31 cellular contexts compared by ENCODE assay signal in genomic region chr16:9603316-9603715, GRCh38.
"Had no signal": no experiment of that assay in that cellular context is flagged by ENCODE, and none has a peak within 500 bp of the region (broad histone marks: within the 10 kb centered on the region; RNA-seq: fewer than 3 reads in every experiment).

No MANE protein-coding gene starts in this region.

- H3K4me2 ChIP-seq: SK-N-SH had no signal

- ATAC-seq: activated CD4-positive, alpha-beta T cell treated with anti-CD3 and anti-CD28 coated beads for 36 hours; activated CD4-positive, CD25-positive, alpha-beta regulatory T cell treated with anti-CD3 and anti-CD28 coated beads, Interleukin-2, amount 50 U/mL, for 24 hours; activated CD8-positive, alpha-beta T cell treated with anti-CD3 and anti-CD28 coated beads, Interleukin-2, amount 10 ng/mL, durations not matched to agents 7 days and 5 days; activated T-cell treated with anti-CD3 and anti-CD28 coated beads, Interleukin-2, amount 50 U/mL, for 4 hours; Panc1; WTC11 had no signal

- H3K4me3 ChIP-seq: SJSA1 had no signal

- DNase-seq: activated CD4-positive, alpha-beta T cell treated with anti-CD3 and anti-CD28 coated beads for 36 hours; activated CD4-positive, alpha-beta T cell treated with anti-CD3 and anti-CD28 coated beads, Interleukin-2, amount 10 ng/mL, durations not matched to agents 7 days and 5 days; activated CD4-positive, alpha-beta T cell treated with anti-CD3 and anti-CD28 coated beads, Interleukin-2, amount 50 U/mL, for 48 hours; activated CD8-positive, alpha-beta T cell treated with anti-CD3 and anti-CD28 coated beads, Interleukin-2, amount 10 ng/mL, durations not matched to agents 7 days and 5 days; activated effector memory CD4-positive, alpha-beta T cell treated with anti-CD3 and anti-CD28 coated beads, Interleukin-2, amount 50 U/mL, for 16 hours; activated naive CD4-positive, alpha-beta T cell; activated naive CD4-positive, alpha-beta T cell treated with anti-CD3 and anti-CD28 coated beads, Interleukin-2, amount 50 U/mL, for 16 hours; activated naive CD8-positive, alpha-beta T cell treated with anti-CD3 and anti-CD28 coated beads for 36 hours; activated T-cell treated with anti-CD3 and anti-CD28 coated beads, Interleukin-2, amount 50 U/mL, for 4 hours; amniotic stem cell; aorta; brain microvascular endothelial cell; central memory CD4-positive, alpha-beta T cell; Karpas-422; NCI-H1048; NCI-H1105 treated with DMSO at 0.1 percent for 48 hours; NCI-H1436; NCI-H1694; NCI-H1930; NCI-H2081 treated with DMSO at 0.1 percent for 48 hours; NCI-H226; NCI-H446 treated with DMSO at 0.1 percent for 48 hours; NCI-H524; NCI-H69; NK-92 treated with Interleukin-12 subunit alpha and Interleukin-12 subunit beta, amount 100 ng/mL, for 24 hours; SHP77; SK-N-SH had no signal

- H3K36me3 ChIP-seq: brain microvascular endothelial cell, SJSA1 had no signal

- H3K9ac ChIP-seq: SK-N-SH had no signal

- H3K4me1 ChIP-seq: SJSA1 had no signal

- H3K9me2 ChIP-seq: SK-N-SH had no signal

- H3K27me3 ChIP-seq: brain microvascular endothelial cell had no signal

- H3K9me3 ChIP-seq: SJSA1, SK-N-SH had no signal

- H3K27ac ChIP-seq: brain microvascular endothelial cell, SJSA1 had no signal
